ENCODE assay signal across 22 cellular contexts in the genomic region with DNA sequence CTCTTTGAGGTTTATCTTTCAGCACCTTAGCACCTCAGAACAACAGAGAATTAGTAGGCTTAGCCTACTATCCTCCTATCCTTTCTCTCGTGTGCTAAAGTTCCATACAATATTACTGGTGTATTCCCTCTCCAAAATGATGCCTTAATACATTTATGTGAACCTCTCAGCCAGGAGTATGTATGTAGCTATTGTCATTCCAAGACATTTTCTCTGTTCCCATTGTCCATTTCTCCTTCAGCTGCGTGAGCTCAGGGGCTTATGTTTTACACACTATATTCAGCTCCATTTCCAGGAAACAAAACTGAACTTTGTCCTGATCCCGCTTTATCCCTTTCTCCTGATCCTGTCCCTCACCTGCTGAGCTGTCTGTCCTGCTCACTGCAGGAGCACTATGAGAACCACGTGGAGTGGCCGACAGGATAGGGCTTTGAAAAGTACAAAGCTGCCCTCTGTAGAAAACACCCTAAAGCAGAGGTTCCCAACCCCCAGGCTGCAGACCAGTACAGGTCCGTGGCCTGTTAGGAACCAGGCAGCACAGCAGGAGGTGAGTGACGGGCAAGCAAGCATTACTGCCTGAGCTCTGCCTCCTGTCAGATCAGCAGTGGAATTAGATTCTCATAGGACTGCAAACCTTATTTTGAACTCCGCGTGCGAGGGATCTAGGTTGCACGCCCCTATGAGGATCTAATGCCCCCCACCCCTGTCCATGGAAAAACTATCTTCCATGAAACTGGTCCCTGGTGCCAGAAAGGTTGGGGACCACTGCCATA. TPM values are rescaled to one million over a fixed set of nuclear protein-coding genes. Genes with fewer than 3 reads are reported as not detected.
DNase-seq lines count a peak whose midpoint lies in the region; ATAC-seq, FAIRE-seq and TF ChIP-seq lines count a peak whose summit lies in the region.
"Had no signal": no experiment of that assay in that cellular context is flagged by ENCODE, and none has a peak within 500 bp of the region (broad histone marks: within the 10 kb centered on the region; RNA-seq: fewer than 3 reads in every experiment).

No MANE protein-coding gene starts in this region.

- peak overlapping the region; percentile 10 to 66; a peak in 2 of 4 replicates for H3K9ac ChIP-seq in K562 (ENCODE audit: insufficient read depth in 1 of 2, low read depth in 2 of 2, low read length in 2 of 2)

- no peak for TF ChIP-seq CTCF in K562 (IDR thresholded peaks at IDR 0.05 in 2 of 3, conservative IDR thresholded peaks at IDR 0.05 in 1 of 3; ENCODE audit: insufficient read depth in 2 of 3, low read depth in 1 of 3, low read length in 3 of 3)
- no peak for TF ChIP-seq CTCF in mucosa of descending colon (IDR thresholded peaks at IDR 0.05)

- TF ChIP-seq POLR2A in K562 (conservative IDR thresholded peaks at IDR 0.05): no peak

- peaks cover 3% of the 10 kb centered on the region for H3K36me3 Mint-ChIP-seq in activated naive CD8-positive, alpha-beta T cell treated with anti-CD3 and anti-CD28 coated beads, Interleukin-2, amount 10 ng/mL, durations not matched to agents 7 days and 5 days
- H3K36me3 Mint-ChIP-seq in activated naive CD8-positive, alpha-beta T cell treated with anti-CD3 and anti-CD28 coated beads for 36 hours: peaks cover 22% of the 10 kb centered on the region

- TF ChIP-seq RAD21 in K562 (CRISPR knock-in tag; conservative IDR thresholded peaks at IDR 0.05 in 1 of 2, IDR thresholded peaks at IDR 0.05 in 1 of 2): no peak

- no peaks in the 10 kb centered on the region for H3K79me2 ChIP-seq in K562 (ENCODE audit: control insufficient read depth, insufficient read depth, low read length)

- H2AFZ ChIP-seq in K562 (ENCODE audit: low read depth, low read length): peak overlapping the region; percentile 44

- no peak for ATAC-seq in activated naive CD8-positive, alpha-beta T cell treated with anti-CD3 and anti-CD28 coated beads, Interleukin-2, amount 10 ng/mL, durations not matched to agents 7 days and 5 days (ENCODE audit: low read depth)
- ATAC-seq in K562: peak; percentile 74
- ATAC-seq in mucosa of descending colon: peak; percentile 73
- ATAC-seq in Right ventricle myocardium superior (ENCODE audit: poor library complexity): no peak
- ATAC-seq: foreskin keratinocyte; left lung; natural killer cell treated with Interleukin-12 subunit alpha and Interleukin-12 subunit beta and Interleukin-15 and Interleukin-18, amount 100 ng/mL, for 72 hours had no signal

- POLR2A ChIA-PET in activated naive CD8-positive, alpha-beta T cell treated with anti-CD3 and anti-CD28 coated beads, Interleukin-2, amount 10 ng/mL, durations not matched to agents 7 days and 5 days (lab: Charles Lee): no interaction called here
- POLR2A ChIA-PET in K562 (lab: Yijun Ruan, JAX): interaction anchor here (1.2 kb wide), 1 partner anchor 8 kb away, joined by 3 read pairs; no protein-coding TSS in a partner anchor

- peak; percentile 48 for FAIRE-seq in K562 (lab: Jason Lieb, UNC)

- H3K27me3 ChIP-seq in K562 (ENCODE audit: control insufficient read depth in 2 of 2, insufficient read depth in 2 of 2, low read length in 2 of 2): no peaks in the 10 kb centered on the region
- H3K27me3 ChIP-seq: foreskin keratinocyte, left lung, tibial nerve had no signal

- WGBS in K562 (ENCODE audit: insufficient coverage, low coverage, missing lambda C conversion rate): 27% methylated on average over 9 of the region's 11 CpGs

- intact Hi-C loops in K562 (cut with micrococcal nuclease): no loop called here
- intact Hi-C loops in mucosa of descending colon (cut with DNase I, micrococcal nuclease): no loop called here
- intact Hi-C loops in Right ventricle myocardium superior (cut with DNase I): no loop called here

- no TSS peak for BruUV-seq in K562 (replicated peaks; lab: Mats Ljungman, UMichigan)

- H3K4me1 ChIP-seq in K562 (replicated peaks in 1 of 2; ENCODE audit: control insufficient read depth in 2 of 2, insufficient read depth in 2 of 2, low read length in 2 of 2): peaks cover 9 to 22% of the 10 kb centered on the region in 2 experiments; a peak in 3 of 5 replicates
- H3K4me1 ChIP-seq in mucosa of descending colon (ENCODE audit: low read depth): peaks cover 34% of the 10 kb centered on the region
- H3K4me1 ChIP-seq: foreskin keratinocyte, tibial nerve had no signal

- H3K9me1 ChIP-seq in K562 (ENCODE audit: control insufficient read depth, insufficient read depth, low read length): no peaks in the 10 kb centered on the region

- no peaks in the 10 kb centered on the region for H3K27me3 Mint-ChIP-seq in activated naive CD8-positive, alpha-beta T cell treated with anti-CD3 and anti-CD28 coated beads, Interleukin-2, amount 10 ng/mL, durations not matched to agents 7 days and 5 days
- no peaks in the 10 kb centered on the region for H3K27me3 Mint-ChIP-seq in activated naive CD8-positive, alpha-beta T cell treated with anti-CD3 and anti-CD28 coated beads for 36 hours
- H3K27me3 Mint-ChIP-seq: natural killer cell treated with Interleukin-12 subunit alpha and Interleukin-12 subunit beta and Interleukin-15 and Interleukin-18, amount 100 ng/mL, for 72 hours had no signal

- in situ Hi-C loops in K562 (cut with MboI): no loop called here

- H3K4me1 Mint-ChIP-seq in activated naive CD8-positive, alpha-beta T cell treated with anti-CD3 and anti-CD28 coated beads, Interleukin-2, amount 10 ng/mL, durations not matched to agents 7 days and 5 days: peaks cover 13% of the 10 kb centered on the region
- peaks cover 27% of the 10 kb centered on the region for H3K4me1 Mint-ChIP-seq in activated naive CD8-positive, alpha-beta T cell treated with anti-CD3 and anti-CD28 coated beads for 36 hours

- CTCF ChIA-PET in K562 (lab: Yijun Ruan, JAX; ENCODE audit: low intra/inter-chr PET ratio): no interaction called here

- no peaks in the 10 kb centered on the region for H4K20me1 ChIP-seq in K562 (replicated peaks; ENCODE audit: control insufficient read depth, insufficient read depth, low read length)

- H3K36me3 ChIP-seq in K562 (ENCODE audit: control insufficient read depth, insufficient read depth, low read length) (peaks cover 5% of the 10 kb centered on the region; the same call in 2 of the 3 replicates), mucosa of descending colon (ENCODE audit: low read depth) (no peaks in the 10 kb centered on the region)

- H3K4me3 ChIP-seq in K562: no peak overlapping the region
- H3K4me3 ChIP-seq in mucosa of descending colon: no peak overlapping the region
- H3K4me3 ChIP-seq: left lung, tibial nerve had no signal

- H3K4me2 ChIP-seq in K562 (ENCODE audit: insufficient read depth, low read length): peak overlapping the region; percentile 35

- H3K27ac Mint-ChIP-seq in activated naive CD8-positive, alpha-beta T cell treated with anti-CD3 and anti-CD28 coated beads, Interleukin-2, amount 10 ng/mL, durations not matched to agents 7 days and 5 days: no peak overlapping the region
- no peak overlapping the region for H3K27ac Mint-ChIP-seq in activated naive CD8-positive, alpha-beta T cell treated with anti-CD3 and anti-CD28 coated beads for 36 hours
- H3K27ac Mint-ChIP-seq: HFFc6; natural killer cell treated with Interleukin-12 subunit alpha and Interleukin-12 subunit beta and Interleukin-15 and Interleukin-18, amount 100 ng/mL, for 72 hours; T-helper 2 cell treated with Interferon-gamma antibody and Interleukin-4, amounts not matched to agents 5 μg/mL and 100 μg/mL, for 36 hours had no signal

- no peak overlapping the region for H3K4me3 Mint-ChIP-seq in activated naive CD8-positive, alpha-beta T cell treated with anti-CD3 and anti-CD28 coated beads, Interleukin-2, amount 10 ng/mL, durations not matched to agents 7 days and 5 days
- H3K4me3 Mint-ChIP-seq in activated naive CD8-positive, alpha-beta T cell treated with anti-CD3 and anti-CD28 coated beads for 36 hours: no peak overlapping the region
- H3K4me3 Mint-ChIP-seq: CD14-positive monocyte; HFFc6; natural killer cell treated with Interleukin-12 subunit alpha and Interleukin-12 subunit beta and Interleukin-15 and Interleukin-18, amount 100 ng/mL, for 72 hours; T-helper 2 cell treated with Interferon-gamma antibody and Interleukin-4, amounts not matched to agents 5 μg/mL and 100 μg/mL, for 36 hours had no signal

- no peaks in the 10 kb centered on the region for H3K9me3 ChIP-seq in K562 (replicated peaks; ENCODE audit: control insufficient read depth, insufficient read depth, low read depth, low read length)
- H3K9me3 ChIP-seq in mucosa of descending colon: no peaks in the 10 kb centered on the region
- H3K9me3 ChIP-seq: left lung, tibial nerve had no signal

- H3K27ac ChIP-seq in K562 (ENCODE audit: extremely low read depth, low read depth, low read length): peak overlapping the region; percentile 46
- H3K27ac ChIP-seq: foreskin keratinocyte, left lung had no signal

- peak; percentile 22 for DNase-seq in activated naive CD8-positive, alpha-beta T cell treated with anti-CD3 and anti-CD28 coated beads, Interleukin-2, amount 10 ng/mL, durations not matched to agents 7 days and 5 days
- no peak for DNase-seq in activated naive CD8-positive, alpha-beta T cell treated with anti-CD3 and anti-CD28 coated beads for 36 hours
- DNase-seq in K562 (ENCODE audit: extremely low read depth in 1 of 4, low spot score in 3 of 4) (peak in 1 of 4 experiments; percentile 41), mucosa of descending colon (peak; percentile 59 to 64 (median 61)), cerebellar nuclear complex (lab: John Stamatoyannopoulos, UW) (no peak), NCI-H226 (no peak), GM19240 (ENCODE audit: insufficient read length, low spot score) (no peak), Right ventricle myocardium superior (no peak)
- DNase-seq: activated CD4-positive, CD25-positive, alpha-beta regulatory T cell treated with anti-CD3 and anti-CD28 coated beads, Interleukin-2, amount 50 U/mL, for 72 hours; activated gamma-delta T cell treated with Interleukin-2 at 50 U/mL for 16 hours; DMS79 treated with DMSO at 0.1 percent for 48 hours; foreskin keratinocyte; HFFc6; left lung; NCI-H2029; SHP77; stimulated activated CD4-positive, alpha-beta T cell treated with anti-CD3 and anti-CD28 coated beads, Interleukin-15, amount 100 ng/mL, for 24 hours; stimulated activated naive CD4-positive, alpha-beta T cell had no signal

- no peaks in the 10 kb centered on the region for H3K9me3 Mint-ChIP-seq in activated naive CD8-positive, alpha-beta T cell treated with anti-CD3 and anti-CD28 coated beads, Interleukin-2, amount 10 ng/mL, durations not matched to agents 7 days and 5 days
- H3K9me3 Mint-ChIP-seq in activated naive CD8-positive, alpha-beta T cell treated with anti-CD3 and anti-CD28 coated beads for 36 hours: no peaks in the 10 kb centered on the region
- H3K9me3 Mint-ChIP-seq: HFFc6; natural killer cell treated with Interleukin-12 subunit alpha and Interleukin-12 subunit beta and Interleukin-15 and Interleukin-18, amount 100 ng/mL, for 72 hours; T-helper 2 cell treated with Interferon-gamma antibody and Interleukin-4, amounts not matched to agents 5 μg/mL and 100 μg/mL, for 36 hours had no signal

- no peak for TF ChIP-seq EP300 in K562 (IDR thresholded peaks at IDR 0.05; ENCODE audit: low read length)

RNA-seq across cellular contexts. Expression of gene CENPV, which starts 55.7 kb away (rescaled TPM):
- 10 to 100 TPM; 18.6 to 19.7 TPM for total RNA-seq in activated naive CD8-positive, alpha-beta T cell treated with anti-CD3 and anti-CD28 coated beads, Interleukin-2, amount 10 ng/mL, durations not matched to agents 7 days and 5 days
- total RNA-seq in activated naive CD8-positive, alpha-beta T cell treated with anti-CD3 and anti-CD28 coated beads for 36 hours: 100 to 1,000 TPM; 145 to 154 TPM
- 56.5 and 86.7 TPM in 2 replicates for total RNA-seq in K562 (2011; cell fraction: chromatin; rRNA removed; ENCODE audit: low replicate concordance)
- total RNA-seq in K562 (2011; cell fraction: nucleolus; rRNA removed): 65.5 and 66.5 TPM in 2 replicates
- 76.8 and 103 TPM in 2 replicates for total RNA-seq in K562 (2011; cell fraction: nucleoplasm; rRNA removed)
- total RNA-seq in K562 (2014; rRNA removed): 90.9 and 131 TPM in 2 replicates
- 89.6 and 95.5 TPM in 2 replicates for total RNA-seq in K562 (2014; rRNA removed; fragmentation: Illumina TruSeq; extraction: Trizol)
- 67.4 and 75.0 TPM in 2 replicates for total RNA-seq in K562 (2015; rRNA removed; fragmentation: Illumina TruSeq; extraction: Trizol)
- 86.1 and 89.1 TPM in 2 replicates for total RNA-seq in K562 (2021)
- polyA plus RNA-seq in K562 (2011; rRNA removed): 112 and 128 TPM in 2 replicates
- 115 and 125 TPM in 2 replicates for polyA plus RNA-seq in K562 (2011; cell fraction: cytosol; rRNA removed)
- 114 and 127 TPM in 2 replicates for polyA plus RNA-seq in K562 (2011; cell fraction: nucleus; rRNA removed)
- 64.4 and 69.3 TPM in 2 replicates for polyA plus RNA-seq in K562 (2012)
- 89.3 and 96.6 TPM in 2 replicates for polyA plus RNA-seq in K562 (2014; fragmentation: Illumina TruSeq; extraction: Trizol)
- 10 to 100 TPM; 17.8 to 25.8 TPM for polyA plus RNA-seq in K562 (2014; fragmentation: Nextera tagmentation; extraction: Ambion mirVana)
- polyA plus RNA-seq in K562 (2014; rRNA removed): 91.8 and 100 TPM in 2 replicates
- 53.0 and 61.8 TPM in 2 replicates for polyA minus RNA-seq in K562 (2011; rRNA and poly(A)+ RNA removed)
- 24.5 and 25.6 TPM in 2 replicates for polyA minus RNA-seq in K562 (2011; cell fraction: cytosol; rRNA and poly(A)+ RNA removed)
- 17.9 and 22.4 TPM in 2 replicates for polyA minus RNA-seq in K562 (2011; cell fraction: nucleus; rRNA and poly(A)+ RNA removed)
- 10 to 100 TPM; 26.9 to 91.5 (median 50.1) TPM for total RNA-seq in mucosa of descending colon
- 11.9 TPM for total RNA-seq in Right ventricle myocardium superior

Comparison
In these comparisons a context has a peak if more than half of its experiments do, and no peak if none do; other contexts are left out.
1. DNase-seq: peak in activated naive CD8-positive, alpha-beta T cell treated with anti-CD3 and anti-CD28 coated beads, Interleukin-2, amount 10 ng/mL, durations not matched to agents 7 days and 5 days (single experiment) and mucosa of descending colon (3 of 3); none in activated naive CD8-positive, alpha-beta T cell treated with anti-CD3 and anti-CD28 coated beads for 36 hours (single experiment), cerebellar nuclear complex (0 of 2), NCI-H226 (single experiment), GM19240 (single experiment) and Right ventricle myocardium superior (single experiment).
2. ATAC-seq: peak in K562 (single experiment) and mucosa of descending colon (single experiment); none in activated naive CD8-positive, alpha-beta T cell treated with anti-CD3 and anti-CD28 coated beads, Interleukin-2, amount 10 ng/mL, durations not matched to agents 7 days and 5 days (single experiment) and Right ventricle myocardium superior (single experiment).